In genomic region chr19:55436847-55437246, GRCh38 we compare ENCODE assay signal across 1 cellular context.
TF ChIP-seq lines count a peak whose summit lies in the region.

No MANE protein-coding gene starts in this region.

TF ChIP-seq in GM23338, 12 proteins besides CTCF, POLR2A, EP300 and RAD21 (continued from another document):
- TF ChIP-seq, protein P1, sequence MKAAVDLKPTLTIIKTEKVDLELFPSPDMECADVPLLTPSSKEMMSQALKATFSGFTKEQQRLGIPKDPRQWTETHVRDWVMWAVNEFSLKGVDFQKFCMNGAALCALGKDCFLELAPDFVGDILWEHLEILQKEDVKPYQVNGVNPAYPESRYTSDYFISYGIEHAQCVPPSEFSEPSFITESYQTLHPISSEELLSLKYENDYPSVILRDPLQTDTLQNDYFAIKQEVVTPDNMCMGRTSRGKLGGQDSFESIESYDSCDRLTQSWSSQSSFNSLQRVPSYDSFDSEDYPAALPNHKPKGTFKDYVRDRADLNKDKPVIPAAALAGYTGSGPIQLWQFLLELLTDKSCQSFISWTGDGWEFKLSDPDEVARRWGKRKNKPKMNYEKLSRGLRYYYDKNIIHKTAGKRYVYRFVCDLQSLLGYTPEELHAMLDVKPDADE (IDR thresholded peaks at IDR 0.05): no peak
- no peak for TF ChIP-seq STAT1 (IDR thresholded peaks at IDR 0.05; ENCODE audit: unreplicated experiment)
- TF ChIP-seq, protein P2, sequence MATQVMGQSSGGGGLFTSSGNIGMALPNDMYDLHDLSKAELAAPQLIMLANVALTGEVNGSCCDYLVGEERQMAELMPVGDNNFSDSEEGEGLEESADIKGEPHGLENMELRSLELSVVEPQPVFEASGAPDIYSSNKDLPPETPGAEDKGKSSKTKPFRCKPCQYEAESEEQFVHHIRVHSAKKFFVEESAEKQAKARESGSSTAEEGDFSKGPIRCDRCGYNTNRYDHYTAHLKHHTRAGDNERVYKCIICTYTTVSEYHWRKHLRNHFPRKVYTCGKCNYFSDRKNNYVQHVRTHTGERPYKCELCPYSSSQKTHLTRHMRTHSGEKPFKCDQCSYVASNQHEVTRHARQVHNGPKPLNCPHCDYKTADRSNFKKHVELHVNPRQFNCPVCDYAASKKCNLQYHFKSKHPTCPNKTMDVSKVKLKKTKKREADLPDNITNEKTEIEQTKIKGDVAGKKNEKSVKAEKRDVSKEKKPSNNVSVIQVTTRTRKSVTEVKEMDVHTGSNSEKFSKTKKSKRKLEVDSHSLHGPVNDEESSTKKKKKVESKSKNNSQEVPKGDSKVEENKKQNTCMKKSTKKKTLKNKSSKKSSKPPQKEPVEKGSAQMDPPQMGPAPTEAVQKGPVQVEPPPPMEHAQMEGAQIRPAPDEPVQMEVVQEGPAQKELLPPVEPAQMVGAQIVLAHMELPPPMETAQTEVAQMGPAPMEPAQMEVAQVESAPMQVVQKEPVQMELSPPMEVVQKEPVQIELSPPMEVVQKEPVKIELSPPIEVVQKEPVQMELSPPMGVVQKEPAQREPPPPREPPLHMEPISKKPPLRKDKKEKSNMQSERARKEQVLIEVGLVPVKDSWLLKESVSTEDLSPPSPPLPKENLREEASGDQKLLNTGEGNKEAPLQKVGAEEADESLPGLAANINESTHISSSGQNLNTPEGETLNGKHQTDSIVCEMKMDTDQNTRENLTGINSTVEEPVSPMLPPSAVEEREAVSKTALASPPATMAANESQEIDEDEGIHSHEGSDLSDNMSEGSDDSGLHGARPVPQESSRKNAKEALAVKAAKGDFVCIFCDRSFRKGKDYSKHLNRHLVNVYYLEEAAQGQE (IDR thresholded peaks at IDR 0.05; ENCODE audit: unreplicated experiment): no peak
TF ChIP-seq in GM23338: peak in this region for 0.
